ENCODE assay signal across 8 cellular contexts in genomic region chr6:83867527-83868161, GRCh38. TPM values are rescaled to one million over a fixed set of nuclear protein-coding genes. Genes with fewer than 3 reads are reported as not detected.
A peak's percentile ranks its signal among the peaks of the same experiment; 100 is the strongest.
DNase-seq lines count a peak whose midpoint lies in the region; ATAC-seq and TF ChIP-seq lines count a peak whose summit lies in the region.

No MANE protein-coding gene starts in this region.

- peak overlapping the region; percentile 92 for H3K27ac ChIP-seq in ACC112 (ENCODE audit: low read depth, low read length)
- H3K27ac ChIP-seq in WERI-Rb-1 = no peak overlapping the region

- ATAC-seq in HG02642 (IDR thresholded peaks at IDR 0.05; ENCODE audit: poor library complexity, unreplicated experiment) = no peak
- ATAC-seq in HG03108 (IDR thresholded peaks at IDR 0.05; ENCODE audit: unreplicated experiment) = no peak

- DNase-seq in HCEC 1CT (peak; percentile 98), WERI-Rb-1 (peak; percentile 27), islet precursor cell (peak; percentile 59), C1 segment of cervical spinal cord (lab: John Stamatoyannopoulos, UW) (no peak), ureter (ENCODE audit: low spot score) (no peak)

- TF ChIP-seq CTCF in WERI-Rb-1 (IDR thresholded peaks at IDR 0.05; ENCODE audit: low read depth, low read length) = no peak

- peak overlapping the region; percentile 13; the same call in 1 of the 2 replicates for H3K4me3 ChIP-seq in ACC112 (ENCODE audit: low read depth, low read length)
- no peak overlapping the region for H3K4me3 ChIP-seq in WERI-Rb-1 (ENCODE audit: low read depth, low read length)

- H3K27me3 ChIP-seq in ACC112 (ENCODE audit: insufficient read depth, low read length) (no peaks in the 10 kb centered on the region), WERI-Rb-1 (ENCODE audit: insufficient read depth, low read depth, severe bottlenecking) (no peaks in the 10 kb centered on the region)

- peaks cover 2% of the 10 kb centered on the region for H3K79me2 ChIP-seq in ACC112 (ENCODE audit: control insufficient read depth, insufficient read depth, low read length, unreplicated experiment)

- peaks cover 25% of the 10 kb centered on the region for H3K4me1 ChIP-seq in ACC112 (ENCODE audit: control insufficient read depth, insufficient read depth, low read length, unreplicated experiment)

- no peaks in the 10 kb centered on the region for H3K9me3 ChIP-seq in WERI-Rb-1 (ENCODE audit: severe bottlenecking)

- H3K36me3 ChIP-seq in ACC112 (ENCODE audit: insufficient read depth, low read length) = peaks cover 22% of the 10 kb centered on the region; the same call in 1 of the 2 replicates
- peaks cover 30% of the 10 kb centered on the region for H3K36me3 ChIP-seq in WERI-Rb-1

- peak overlapping the region; percentile 70 for H2AFZ ChIP-seq in ACC112 (ENCODE audit: low read length, unreplicated experiment)

RNA-seq across cellular contexts. Expression of gene CYB5R4, which starts 8.2 kb away (rescaled TPM):
- 22.2 TPM for total RNA-seq in ureter

RNA-seq across cellular contexts. Expression of gene RIPPLY2, which starts 14.5 kb away (rescaled TPM):
- 0.86 TPM for total RNA-seq in ureter

Comparison
In these comparisons a context has a peak if more than half of its experiments do, and no peak if none do; other contexts are left out.
1. DNase-seq: peak in HCEC 1CT (single experiment), WERI-Rb-1 (single experiment) and islet precursor cell (single experiment); none in C1 segment of cervical spinal cord (0 of 14) and ureter (single experiment).